Comparison of ENCODE assay signal across 29 cellular contexts in the genomic region with DNA sequence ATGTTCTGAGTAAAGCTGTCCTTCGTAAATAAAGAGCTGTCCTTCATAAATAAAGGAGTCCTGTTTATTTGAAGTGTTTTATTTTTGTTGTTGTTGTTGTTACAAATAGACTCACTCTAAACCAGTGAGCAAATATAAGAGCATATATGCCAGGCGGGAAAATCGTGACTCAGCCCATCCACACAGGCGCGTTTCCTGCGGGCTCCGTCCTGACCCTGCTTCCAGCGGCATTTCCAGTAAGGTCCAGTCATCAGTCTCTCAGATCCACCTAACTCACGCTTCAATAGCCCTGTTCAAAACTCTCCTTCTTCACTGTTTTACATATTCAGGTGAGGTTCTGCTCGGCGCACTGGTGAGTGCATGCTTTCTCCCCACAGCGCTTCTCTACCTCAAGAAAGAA.
"Had no signal": no experiment of that assay in that cellular context is flagged by ENCODE, and none has a peak within 500 bp of the region (broad histone marks: within the 10 kb centered on the region; RNA-seq: fewer than 3 reads in every experiment).

No MANE protein-coding gene starts in this region.

- DNase-seq: natural killer cell; occipital lobe; ovary; posterior cingulate gyrus; psoas muscle; right cardiac atrium; spleen; stimulated activated CD4-positive, alpha-beta T cell treated with anti-CD3 and anti-CD28 coated beads, Interleukin-12 subunit alpha, Interleukin-12 subunit beta, amount 100 ng/mL, for 4 hours; stimulated activated CD4-positive, alpha-beta T cell treated with anti-CD3 and anti-CD28 coated beads, Interleukin-1b, Interleukin-23, amount 100 ng/mL, for 48 hours; stimulated activated CD4-positive, alpha-beta T cell treated with anti-CD3 and anti-CD28 coated beads, Interleukin-4, amount 100 ng/mL, for 1 hour; stimulated activated CD4-positive, alpha-beta T cell treated with anti-CD3 and anti-CD28 coated beads, Interleukin-4, amount 100 ng/mL, for 4 hours; stimulated activated CD8-positive, alpha-beta memory T cell treated with anti-CD3 and anti-CD28 coated beads, Interleukin-4, amount 100 ng/mL, for 48 hours; stimulated activated naive CD4-positive, alpha-beta T cell; stimulated activated naive CD8-positive, alpha-beta T cell treated with anti-CD3 and anti-CD28 coated beads, Interleukin-15, amount 100 ng/mL, for 72 hours; stimulated activated naive CD8-positive, alpha-beta T cell treated with anti-CD3 and anti-CD28 coated beads, Interleukin-15, Interleukin-2, amounts not matched to agents 100 U/mL and 50 U/mL, for 24 hours; substantia nigra; thyroid gland; trophoblast cell; upper lobe of left lung had no signal

- H3K9ac ChIP-seq: neural progenitor cell, parathyroid adenoma had no signal

- H3K27ac ChIP-seq: neural progenitor cell, ovary, parathyroid adenoma, psoas muscle, skin epidermis, spleen, suprapubic skin, thoracic aorta, thyroid gland, tibial nerve, upper lobe of left lung, vagina had no signal

- H3K4me3 ChIP-seq: neural progenitor cell, ovary, psoas muscle, skin epidermis, smooth muscle cell, spleen, suprapubic skin, thoracic aorta, thyroid gland, tibial nerve, upper lobe of left lung, vagina had no signal

- H3K36me3 ChIP-seq: neural progenitor cell, ovary, spleen, suprapubic skin, thoracic aorta, thyroid gland, tibial nerve, upper lobe of left lung, vagina had no signal

- ATAC-seq: natural killer cell; psoas muscle; right cardiac atrium; sciatic nerve; stimulated activated memory B cell treated with anti-CD40 and anti-IgM and Interleukin-4, amounts not matched to agents 10 μg/mL and 1 μg/mL and 100 μg/mL, for 72 hours; stimulated activated naive CD8-positive, alpha-beta T cell treated with anti-CD3 and anti-CD28 coated beads, Interleukin-15, amount 100 ng/mL, for 72 hours; stimulated activated naive CD8-positive, alpha-beta T cell treated with anti-CD3 and anti-CD28 coated beads, Interleukin-15, Interleukin-2, amounts not matched to agents 100 U/mL and 50 U/mL, for 24 hours had no signal

- H3K9me3 ChIP-seq: ovary, psoas muscle, suprapubic skin, thoracic aorta, thyroid gland, tibial nerve, upper lobe of left lung, vagina had no signal
